In genomic region chr16:81517150-81517499, GRCh38 we compare ENCODE assay signal across 21 cellular contexts.
"Had no signal": no experiment of that assay in that cellular context is flagged by ENCODE, and none has a peak within 500 bp of the region (broad histone marks: within the 10 kb centered on the region; RNA-seq: fewer than 3 reads in every experiment).

No MANE protein-coding gene starts in this region.

- H3K9me3 ChIP-seq: ascending aorta, left lung, psoas muscle, tibial artery, vagina had no signal

- DNase-seq: activated CD4-positive, alpha-beta memory T cell treated with anti-CD3 and anti-CD28 coated beads for 36 hours; activated CD4-positive, alpha-beta T cell treated with anti-CD3 and anti-CD28 coated beads for 36 hours; activated CD8-positive, alpha-beta memory T cell treated with anti-CD3 and anti-CD28 coated beads, Interleukin-2, amount 10 ng/mL, durations not matched to agents 7 days and 5 days; activated naive CD4-positive, alpha-beta T cell treated with anti-CD3 and anti-CD28 coated beads for 36 hours; activated T-cell treated with anti-CD3 and anti-CD28 coated beads, Interleukin-2, amount 50 U/mL, for 1 hour; hippocampal formation; kidney; left lung; nephron progenitor cell; stimulated activated CD4-positive, alpha-beta T cell treated with anti-CD3 and anti-CD28 coated beads, Interleukin-2, amount 100 ng/mL, for 24 hours; WERI-Rb-1 had no signal

- H3K27ac ChIP-seq: psoas muscle, tibial artery, WERI-Rb-1 had no signal

- H3K27me3 ChIP-seq: ascending aorta, left lung, tibial artery, vagina had no signal

- H3K4me3 ChIP-seq: ascending aorta, left lung, psoas muscle, tibial artery, vagina had no signal

- H3K36me3 Mint-ChIP-seq: memory B cell had no signal

- H3K27ac Mint-ChIP-seq: activated CD4-positive, alpha-beta memory T cell treated with anti-CD3 and anti-CD28 coated beads for 36 hours; activated CD4-positive, alpha-beta T cell treated with anti-CD3 and anti-CD28 coated beads for 36 hours; activated CD8-positive, alpha-beta memory T cell treated with anti-CD3 and anti-CD28 coated beads, Interleukin-2, amount 10 ng/mL, durations not matched to agents 7 days and 5 days; activated naive CD4-positive, alpha-beta T cell treated with anti-CD3 and anti-CD28 coated beads for 36 hours; nephron progenitor cell had no signal

- H3K4me3 Mint-ChIP-seq: activated CD4-positive, alpha-beta memory T cell treated with anti-CD3 and anti-CD28 coated beads for 36 hours; activated CD4-positive, alpha-beta T cell treated with anti-CD3 and anti-CD28 coated beads for 36 hours; activated CD8-positive, alpha-beta memory T cell treated with anti-CD3 and anti-CD28 coated beads, Interleukin-2, amount 10 ng/mL, durations not matched to agents 7 days and 5 days; activated naive CD4-positive, alpha-beta T cell treated with anti-CD3 and anti-CD28 coated beads for 36 hours; memory B cell; nephron progenitor cell had no signal

- H3K27me3 Mint-ChIP-seq: activated CD4-positive, alpha-beta memory T cell treated with anti-CD3 and anti-CD28 coated beads for 36 hours; activated CD4-positive, alpha-beta T cell treated with anti-CD3 and anti-CD28 coated beads for 36 hours; activated CD8-positive, alpha-beta memory T cell treated with anti-CD3 and anti-CD28 coated beads, Interleukin-2, amount 10 ng/mL, durations not matched to agents 7 days and 5 days; memory B cell had no signal

- FAIRE-seq: bronchial epithelial cell, endometrium, kidney had no signal

- H3K9me3 Mint-ChIP-seq: activated CD4-positive, alpha-beta memory T cell treated with anti-CD3 and anti-CD28 coated beads for 36 hours; activated naive CD4-positive, alpha-beta T cell treated with anti-CD3 and anti-CD28 coated beads for 36 hours; activated T-helper 2 cell treated with anti-CD3 and anti-CD28 coated beads, Interferon-gamma antibody, Interleukin-2, Interleukin-4, amounts not matched to agents 10 μg/mL and 5 μg/mL and 100 μg/mL, durations not matched to agents 14 hours and 24 hours and 36 hours; memory B cell; nephron progenitor cell had no signal

- H3K36me3 ChIP-seq: ascending aorta, tibial artery, vagina, WERI-Rb-1 had no signal

- ATAC-seq: activated CD4-positive, alpha-beta T cell treated with anti-CD3 and anti-CD28 coated beads for 36 hours; activated CD8-positive, alpha-beta memory T cell treated with anti-CD3 and anti-CD28 coated beads, Interleukin-2, amount 10 ng/mL, durations not matched to agents 7 days and 5 days; esophagus mucosa; left lung; psoas muscle; sciatic nerve had no signal
